1 cellular context compared by ENCODE assay signal in the genomic region with DNA sequence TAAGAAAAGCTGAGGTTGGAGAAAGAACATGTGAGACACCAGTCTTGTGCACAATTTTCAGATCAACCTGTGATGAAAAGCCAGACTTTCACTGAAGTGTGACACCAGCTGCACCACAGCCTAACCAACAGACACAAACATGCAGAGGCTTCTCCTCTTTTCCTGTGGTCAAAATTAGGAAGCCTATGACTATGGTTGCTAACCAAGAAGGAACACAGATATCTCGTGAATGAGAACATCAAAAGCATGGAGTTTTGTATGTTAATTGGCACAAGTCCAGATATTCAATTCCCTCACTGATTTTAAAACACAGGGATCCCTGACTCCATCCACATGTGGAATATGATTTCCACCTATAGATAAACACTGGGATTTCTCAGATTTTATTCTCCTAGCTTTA.
A peak's percentile ranks its signal among the peaks of the same experiment; 100 is the strongest.
TF ChIP-seq lines count a peak whose summit lies in the region.

No MANE protein-coding gene starts in this region.

TF ChIP-seq in K562, 482 proteins besides CTCF, POLR2A, EP300 and RAD21:
- peak; percentile 33; the same call in 1 of the 2 replicates for TF ChIP-seq NFIC (IDR thresholded peaks at IDR 0.05)
